In genomic region chr10:6270951-6271350, GRCh38 we compare ENCODE assay signal across 11 cellular contexts.
DNase-seq lines count a peak whose midpoint lies in the region; ATAC-seq and TF ChIP-seq lines count a peak whose summit lies in the region.
"Had no signal": no experiment of that assay in that cellular context is flagged by ENCODE, and none has a peak within 500 bp of the region (broad histone marks: within the 10 kb centered on the region; RNA-seq: fewer than 3 reads in every experiment).

No MANE protein-coding gene starts in this region.

- DNase-seq in T-helper 1 cell (no peak), esophagus squamous epithelium (lab: John Stamatoyannopoulos, UW) (no peak), HPDE6-E6E7 (ENCODE audit: extremely low spot score) (no peak), NCI-H1436 (lab: John Stamatoyannopoulos, UW) (no peak)
- no peak for DNase-seq in activated CD8-positive, alpha-beta T cell treated with anti-CD3 and anti-CD28 coated beads for 36 hours
- DNase-seq in stimulated activated CD4-positive, alpha-beta T cell treated with anti-CD3 and anti-CD28 coated beads, Interleukin-4, amount 100 ng/mL, for 1 hour: no peak
- DNase-seq: NCI-H345 had no signal

- no peaks in the 10 kb centered on the region for H3K9me3 Mint-ChIP-seq in T-helper 1 cell treated with Interleukin-12 subunit alpha and Interleukin-12 subunit beta and Interleukin-4 antibody, amounts not matched to agents 30 μg/mL and 1 μg/mL, for 36 hours
- peaks cover 6% of the 10 kb centered on the region for H3K9me3 Mint-ChIP-seq in activated CD8-positive, alpha-beta T cell treated with anti-CD3 and anti-CD28 coated beads for 36 hours

- POLR2A ChIA-PET in activated CD8-positive, alpha-beta T cell treated with anti-CD3 and anti-CD28 coated beads for 36 hours (lab: Charles Lee): interaction anchor here (3.3 kb wide), 1 partner anchor 77 kb away, joined by 22 read pairs; no protein-coding TSS in a partner anchor

- TF ChIP-seq POLR2A in esophagus squamous epithelium (IDR thresholded peaks at IDR 0.05): no peak

- intact Hi-C loops in activated CD8-positive, alpha-beta T cell treated with anti-CD3 and anti-CD28 coated beads for 36 hours (cut with micrococcal nuclease): loop anchor here (10.0 kb wide), 2 partner anchors 66 to 114 kb away; partner anchors contain the start of gene PFKFB3
- intact Hi-C loops in esophagus squamous epithelium (cut with DNase I): no loop called here

- no peak overlapping the region for H3K4me3 ChIP-seq in esophagus squamous epithelium
- no peak overlapping the region for H3K4me3 ChIP-seq in skin epidermis
- H3K4me3 ChIP-seq: thoracic aorta had no signal

- peaks cover 19% of the 10 kb centered on the region for H3K36me3 Mint-ChIP-seq in T-helper 1 cell treated with Interleukin-12 subunit alpha and Interleukin-12 subunit beta and Interleukin-4 antibody, amounts not matched to agents 30 μg/mL and 1 μg/mL, for 36 hours (ENCODE audit: low read depth)
- peaks cover 18% of the 10 kb centered on the region for H3K36me3 Mint-ChIP-seq in activated CD8-positive, alpha-beta T cell treated with anti-CD3 and anti-CD28 coated beads for 36 hours (ENCODE audit: low read depth)

- H3K4me1 ChIP-seq in esophagus squamous epithelium: peaks cover 4 to 18% (median 10%) of the 10 kb centered on the region in 3 donors

- no peaks in the 10 kb centered on the region for H3K27me3 Mint-ChIP-seq in T-helper 1 cell treated with Interleukin-12 subunit alpha and Interleukin-12 subunit beta and Interleukin-4 antibody, amounts not matched to agents 30 μg/mL and 1 μg/mL, for 36 hours (ENCODE audit: low read depth)
- H3K27me3 Mint-ChIP-seq in activated CD8-positive, alpha-beta T cell treated with anti-CD3 and anti-CD28 coated beads for 36 hours: no peaks in the 10 kb centered on the region

- H3K27ac Mint-ChIP-seq in T-helper 1 cell treated with Interleukin-12 subunit alpha and Interleukin-12 subunit beta and Interleukin-4 antibody, amounts not matched to agents 30 μg/mL and 1 μg/mL, for 36 hours: peak overlapping the region; percentile 92
- H3K27ac Mint-ChIP-seq in activated CD8-positive, alpha-beta T cell treated with anti-CD3 and anti-CD28 coated beads for 36 hours: peak overlapping the region; percentile 97

- H3K4me3 Mint-ChIP-seq in T-helper 1 cell treated with Interleukin-12 subunit alpha and Interleukin-12 subunit beta and Interleukin-4 antibody, amounts not matched to agents 30 μg/mL and 1 μg/mL, for 36 hours: peak overlapping the region; percentile 57
- H3K4me3 Mint-ChIP-seq in activated CD8-positive, alpha-beta T cell treated with anti-CD3 and anti-CD28 coated beads for 36 hours: peak overlapping the region; percentile 50

- no peaks in the 10 kb centered on the region for H3K27me3 ChIP-seq in esophagus squamous epithelium

- CTCF ChIA-PET in activated CD8-positive, alpha-beta T cell treated with anti-CD3 and anti-CD28 coated beads for 36 hours (lab: Charles Lee): interaction anchor here (0.8 to 3.2 kb wide), 2 partner anchors 68 to 78 kb away, joined by 3 to 12 read pairs; partner anchors contain the start of gene PFKFB3

- WGBS in esophagus squamous epithelium, 2 donors: 88 to 89% methylated on average over 6 to 7 of the region's 7 CpGs

- no peaks in the 10 kb centered on the region for H3K36me3 ChIP-seq in esophagus squamous epithelium
- H3K36me3 ChIP-seq: thoracic aorta had no signal

- TF ChIP-seq CTCF in activated CD8-positive, alpha-beta T cell treated with anti-CD3 and anti-CD28 coated beads for 36 hours (IDR thresholded peaks at IDR 0.05): no peak
- TF ChIP-seq CTCF in esophagus squamous epithelium (IDR thresholded peaks at IDR 0.05): no peak

- no peaks in the 10 kb centered on the region for H3K9me3 ChIP-seq in esophagus squamous epithelium
- H3K9me3 ChIP-seq: thoracic aorta had no signal

- no peak for ATAC-seq in activated CD8-positive, alpha-beta T cell treated with anti-CD3 and anti-CD28 coated beads for 36 hours

- peaks cover 72% of the 10 kb centered on the region for H3K4me1 Mint-ChIP-seq in T-helper 1 cell treated with Interleukin-12 subunit alpha and Interleukin-12 subunit beta and Interleukin-4 antibody, amounts not matched to agents 30 μg/mL and 1 μg/mL, for 36 hours (ENCODE audit: low read depth)
- H3K4me1 Mint-ChIP-seq in activated CD8-positive, alpha-beta T cell treated with anti-CD3 and anti-CD28 coated beads for 36 hours (ENCODE audit: low read depth): peaks cover 62% of the 10 kb centered on the region

- H3K27ac ChIP-seq in esophagus squamous epithelium (peak overlapping the region; percentile 12 to 63 (median 28)), skin epidermis (peak overlapping the region in 14 of 21 experiments; percentile 6 to 80 (median 56))
- H3K27ac ChIP-seq: 22Rv1 had no signal
